In the genomic region with DNA sequence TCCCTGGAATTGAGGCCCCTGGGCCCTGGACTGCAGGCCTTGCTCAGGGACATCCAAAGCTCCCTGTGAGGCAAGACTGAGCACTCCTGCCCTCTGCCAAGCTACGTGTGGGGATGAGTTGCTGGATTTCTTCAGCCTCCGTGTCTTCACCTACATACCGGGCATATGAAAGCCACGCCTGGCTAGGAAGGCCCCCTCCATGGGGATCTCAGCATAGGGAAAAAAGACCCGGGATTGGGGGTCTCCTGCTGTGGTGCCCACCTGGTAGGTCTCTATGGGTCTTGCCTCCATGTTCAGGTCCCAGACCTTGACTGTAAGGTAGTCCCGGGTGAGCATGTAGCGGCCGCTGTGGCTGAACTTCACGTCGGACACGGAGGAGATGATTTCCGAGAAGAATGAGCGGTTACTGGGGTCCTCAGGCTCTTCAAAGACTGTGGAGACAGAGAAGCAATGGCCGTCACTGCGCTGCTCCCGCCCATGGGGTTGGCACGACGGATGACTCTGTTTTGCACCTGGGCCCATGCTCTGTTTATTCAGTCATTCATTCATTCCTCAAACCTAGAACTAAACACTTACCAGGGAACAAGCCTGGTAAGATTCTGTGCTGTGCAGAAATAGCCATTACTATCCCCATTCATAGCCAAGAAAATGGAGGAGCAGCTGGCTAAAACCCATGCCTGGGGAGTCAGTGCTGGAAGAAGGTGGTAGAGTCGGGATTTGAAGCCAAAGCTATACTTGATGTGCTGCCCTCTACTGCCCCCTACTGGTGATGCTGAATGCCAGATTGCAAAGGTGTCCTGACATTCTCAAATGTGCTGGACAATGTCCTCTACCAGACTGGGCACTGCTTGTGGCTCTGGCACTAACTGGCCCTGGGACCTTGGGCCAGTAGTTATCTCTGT, we compare ENCODE assay signal across 9 cellular contexts.
DNase-seq lines count a peak whose midpoint lies in the region; TF ChIP-seq lines count a peak whose summit lies in the region.
"Had no signal": no experiment of that assay in that cellular context is flagged by ENCODE, and none has a peak within 500 bp of the region (broad histone marks: within the 10 kb centered on the region; RNA-seq: fewer than 3 reads in every experiment).

No MANE protein-coding gene starts in this region.

- no peak overlapping the region for H3K4me3 Mint-ChIP-seq in MCF 10A (ENCODE audit: unreplicated experiment)

- no peaks in the 10 kb centered on the region for H3K9me3 Mint-ChIP-seq in MCF 10A (ENCODE audit: unreplicated experiment)

- no peak overlapping the region for H3K4me3 ChIP-seq in breast epithelium
- no peak overlapping the region for H3K4me3 ChIP-seq in KMS-11 (IDR thresholded peaks at IDR 0.05; ENCODE audit: insufficient read depth, low read depth, low read length)
- no peak overlapping the region for H3K4me3 ChIP-seq in colonic mucosa
- no peak overlapping the region for H3K4me3 ChIP-seq in retinal pigment epithelial cell (ENCODE audit: low read length)
- H3K4me3 ChIP-seq: skin epidermis had no signal

- intact Hi-C loops in MCF 10A (cut with micrococcal nuclease), result no loop called here
- intact Hi-C loops in breast epithelium (cut with DNase I; ENCODE audit: low total_unique reads), result loop anchor here (2.0 kb wide), 1 partner anchor 15 kb away; no protein-coding TSS in a partner anchor
- intact Hi-C loops in colonic mucosa (cut with DNase I), result loop anchor here (5.0 kb wide), 1 partner anchor 214 kb away; no protein-coding TSS in a partner anchor

- POLR2A ChIA-PET in MCF 10A (lab: Yijun Ruan, JAX), result interaction anchor here (0.6 to 1.5 kb wide), 2 partner anchors 10 to 11 kb away, joined by 3 read pairs; no protein-coding TSS in a partner anchor

- no peak overlapping the region for H2AFZ ChIP-seq in KMS-11 (ENCODE audit: low read depth)

- CTCF ChIA-PET in MCF 10A (lab: Yijun Ruan, JAX), result interaction anchor here (0.6 to 20.3 kb wide), 10 partner anchors 9 to 323 kb away, joined by 3 to 522 read pairs (median 7); no protein-coding TSS in a partner anchor

- no peaks in the 10 kb centered on the region for H4K20me1 ChIP-seq in KMS-11 (ENCODE audit: insufficient read depth)

- H3K9ac ChIP-seq in KMS-11, result no peak overlapping the region
- no peak overlapping the region for H3K9ac ChIP-seq in colonic mucosa (ENCODE audit: low read depth in 2 of 2, low read length in 2 of 2)

- H3K9me3 ChIP-seq in breast epithelium (peaks cover 4 to 8% of the 10 kb centered on the region in 2 donors), colonic mucosa (no peaks in the 10 kb centered on the region)

- H3K27me3 ChIP-seq in breast epithelium (peaks cover 0 to 32% of the 10 kb centered on the region in 2 donors), KMS-11 (ENCODE audit: insufficient read depth, low read depth) (peaks cover 23% of the 10 kb centered on the region), colonic mucosa (no peaks in the 10 kb centered on the region)

- TF ChIP-seq CTCF in MCF 10A (IDR thresholded peaks at IDR 0.05; ENCODE audit: unreplicated experiment), result peak; percentile 72
- TF ChIP-seq CTCF in breast epithelium (IDR thresholded peaks at IDR 0.05), result no peak
- peak; percentile 56 for TF ChIP-seq CTCF in KMS-11 (conservative IDR thresholded peaks at IDR 0.05; ENCODE audit: low read depth, low read length)
- peak; percentile 41 for TF ChIP-seq CTCF in colonic mucosa (IDR thresholded peaks at IDR 0.05)
- peak; percentile 63 for TF ChIP-seq CTCF in retinal pigment epithelial cell (conservative IDR thresholded peaks at IDR 0.05; ENCODE audit: low read depth, low read length)

- no peaks in the 10 kb centered on the region for H3K79me2 ChIP-seq in KMS-11 (ENCODE audit: insufficient read depth, low read depth)

- H3K4me2 ChIP-seq in KMS-11, result no peak overlapping the region

- no peak overlapping the region for H3K27ac Mint-ChIP-seq in MCF 10A (ENCODE audit: low read depth, unreplicated experiment)

- H3K4me1 Mint-ChIP-seq in MCF 10A (ENCODE audit: insufficient read depth, unreplicated experiment), result no peaks in the 10 kb centered on the region

- peaks cover 6% of the 10 kb centered on the region for H3K27me3 Mint-ChIP-seq in MCF 10A (ENCODE audit: insufficient read depth, unreplicated experiment)

- H3K27ac ChIP-seq in breast epithelium (no peak overlapping the region), KMS-11 (no peak overlapping the region), colonic mucosa (no peak overlapping the region)
- H3K27ac ChIP-seq: skin epidermis had no signal

- no peak for TF ChIP-seq POLR2A in breast epithelium (IDR thresholded peaks at IDR 0.05)

- H3K4me1 ChIP-seq in breast epithelium (no peaks in the 10 kb centered on the region), KMS-11 (ENCODE audit: low read depth, poor library complexity, severe bottlenecking) (no peaks in the 10 kb centered on the region), colonic mucosa (no peaks in the 10 kb centered on the region)

- DNase-seq in MCF 10A (ENCODE audit: unreplicated experiment), result peak; percentile 42
- no peak for DNase-seq in breast epithelium (ENCODE audit: low spot score in 2 of 2)
- DNase-seq in colonic mucosa, result peak; percentile 34
- no peak for DNase-seq in retinal pigment epithelial cell (ENCODE audit: low read depth)
- DNase-seq in medulla oblongata (ENCODE audit: extremely low spot score), result no peak
- DNase-seq in ecto neural progenitor cell (ENCODE audit: low spot score), result no peak
- DNase-seq in hepatic stellate cell (ENCODE audit: low spot score), result no peak

- no TSS peak for BruUV-seq in MCF 10A (replicated peaks; lab: Mats Ljungman, UMichigan)

- H3K36me3 Mint-ChIP-seq in MCF 10A (ENCODE audit: insufficient read depth, unreplicated experiment), result no peaks in the 10 kb centered on the region

- no peaks in the 10 kb centered on the region for H3K36me3 ChIP-seq in breast epithelium
- H3K36me3 ChIP-seq in KMS-11 (ENCODE audit: insufficient read depth), result no peaks in the 10 kb centered on the region
- H3K36me3 ChIP-seq in colonic mucosa, result no peaks in the 10 kb centered on the region

Comparison
In these comparisons a context has a peak if more than half of its experiments do, and no peak if none do; other contexts are left out.
1. DNase-seq: peak in MCF 10A (single experiment) and colonic mucosa (single experiment); none in breast epithelium (0 of 2), retinal pigment epithelial cell (single experiment), medulla oblongata (single experiment), ecto neural progenitor cell (single experiment) and hepatic stellate cell (single experiment).
2. CTCF ChIP-seq: peak in MCF 10A (single experiment), KMS-11 (single experiment), colonic mucosa (single experiment) and retinal pigment epithelial cell (single experiment); none in breast epithelium (0 of 3).